8 cellular contexts compared by ENCODE assay signal in genomic region chr18:34223164-34223892, GRCh38. TPM values are rescaled to one million over a fixed set of nuclear protein-coding genes. Genes with fewer than 3 reads are reported as not detected.
DNase-seq lines count a peak whose midpoint lies in the region; ATAC-seq and TF ChIP-seq lines count a peak whose summit lies in the region.

No MANE protein-coding gene starts in this region.

- no peaks in the 10 kb centered on the region for H3K9me3 ChIP-seq in uterus

- peak overlapping the region; percentile 85 to 88 (median 86) for H3K4me3 Mint-ChIP-seq in nephron
- H3K4me3 Mint-ChIP-seq in T-helper 2 cell treated with Interferon-gamma antibody and Interleukin-4, amounts not matched to agents 5 μg/mL and 100 μg/mL, for 36 hours = no peak overlapping the region

- no peak for ATAC-seq in GM19035 (IDR thresholded peaks at IDR 0.05; ENCODE audit: unreplicated experiment)

- TF ChIP-seq CTCF in nephron (IDR thresholded peaks at IDR 0.05; ENCODE audit: unreplicated experiment in 3 of 3) (no peak), uterus (IDR thresholded peaks at IDR 0.05) (no peak)

- intact Hi-C loops in uterus (cut with DNase I; ENCODE audit: low total_unique reads) = no loop called here

- H3K36me3 Mint-ChIP-seq in nephron (ENCODE audit: low read depth) = no peaks in the 10 kb centered on the region
- peaks cover 1% of the 10 kb centered on the region for H3K36me3 Mint-ChIP-seq in T-helper 2 cell treated with Interferon-gamma antibody and Interleukin-4, amounts not matched to agents 5 μg/mL and 100 μg/mL, for 36 hours (ENCODE audit: low read depth)

- H3K27ac ChIP-seq in cingulate gyrus (ENCODE audit: low read depth, low read length) (peak overlapping the region; percentile 88), uterus (no peak overlapping the region)

- no peak for TF ChIP-seq POLR2A in uterus (IDR thresholded peaks at IDR 0.05)

- H3K4me1 Mint-ChIP-seq in nephron = peaks cover 19% of the 10 kb centered on the region
- peaks cover 2% of the 10 kb centered on the region for H3K4me1 Mint-ChIP-seq in T-helper 2 cell treated with Interferon-gamma antibody and Interleukin-4, amounts not matched to agents 5 μg/mL and 100 μg/mL, for 36 hours (ENCODE audit: low read depth)

- no peaks in the 10 kb centered on the region for H3K9me3 Mint-ChIP-seq in nephron
- H3K9me3 Mint-ChIP-seq in T-helper 2 cell treated with Interferon-gamma antibody and Interleukin-4, amounts not matched to agents 5 μg/mL and 100 μg/mL, for 36 hours = peaks cover 4% of the 10 kb centered on the region

- peaks cover 0 to 38% of the 10 kb centered on the region in 2 donors for H3K27me3 ChIP-seq in uterus

- peaks cover 0 to 19% of the 10 kb centered on the region in 2 donors for H3K4me1 ChIP-seq in uterus

- peaks cover 99% of the 10 kb centered on the region for H3K27me3 Mint-ChIP-seq in nephron (ENCODE audit: low read depth)
- H3K27me3 Mint-ChIP-seq in T-helper 2 cell treated with Interferon-gamma antibody and Interleukin-4, amounts not matched to agents 5 μg/mL and 100 μg/mL, for 36 hours (ENCODE audit: low read depth) = peaks cover 35% of the 10 kb centered on the region

- in situ Hi-C loops in Caki2 (cut with HindIII; ENCODE audit: low pct_unique_long_range_greater_than_20kb, low sequenced_read_pairs) = no loop called here

- peak overlapping the region in 1 of 2 donors; percentile 18 for H3K4me3 ChIP-seq in uterus

- H3K36me3 ChIP-seq in uterus = no peaks in the 10 kb centered on the region

- DNase-seq in Caki2 (ENCODE audit: low read depth) (peak; percentile 18), NCI-H1092 treated with DMSO at 0.1 percent for 48 hours (lab: John Stamatoyannopoulos, UW) (peak; percentile 91), 8988T (no peak), uterus (no peak)
- DNase-seq in T-helper 2 cell treated with Interferon-gamma antibody and Interleukin-4, amounts not matched to agents 5 μg/mL and 100 μg/mL, for 36 hours (ENCODE audit: low spot score) = no peak

- no peak overlapping the region for H3K27ac Mint-ChIP-seq in nephron
- H3K27ac Mint-ChIP-seq in T-helper 2 cell treated with Interferon-gamma antibody and Interleukin-4, amounts not matched to agents 5 μg/mL and 100 μg/mL, for 36 hours = no peak overlapping the region

RNA-seq across cellular contexts. Expression of gene NOL4, which starts 1.4 kb away (rescaled TPM):
- total RNA-seq in Caki2 (2014; rRNA removed; shearing (Covaris generic); ENCODE audit: low replicate concordance) = not detected in 2 replicates
- total RNA-seq in uterus = 1 to 10 TPM in 1 of 4 donors, under 1 TPM in 1, not detected in 2; 0.55 to 2.1 TPM

Comparison
In these comparisons a context has a peak if more than half of its experiments do, and no peak if none do; other contexts are left out.
1. DNase-seq: peak in Caki2 (single experiment) and NCI-H1092 treated with DMSO at 0.1 percent for 48 hours (single experiment); none in T-helper 2 cell treated with Interferon-gamma antibody and Interleukin-4, amounts not matched to agents 5 μg/mL and 100 μg/mL, for 36 hours (single experiment), 8988T (single experiment) and uterus (0 of 2).